In genomic region chr15:89401636-89402252, GRCh38 we compare ENCODE assay signal across 10 cellular contexts.
DNase-seq lines count a peak whose midpoint lies in the region; ATAC-seq and TF ChIP-seq lines count a peak whose summit lies in the region.
"Had no signal": no experiment of that assay in that cellular context is flagged by ENCODE, and none has a peak within 500 bp of the region (broad histone marks: within the 10 kb centered on the region; RNA-seq: fewer than 3 reads in every experiment).

No MANE protein-coding gene starts in this region.

- H3K27ac ChIP-seq in endodermal cell (ENCODE audit: low read depth, low read length) (no peak overlapping the region), left ventricle myocardium inferior (replicated peaks) (no peak overlapping the region)

- TF ChIP-seq POLR2A in GM18505 (IDR thresholded peaks at IDR 0.05; ENCODE audit: borderline replicate concordance, extremely low read depth, insufficient read depth, insufficient read length), result no peak

- peaks cover 16% of the 10 kb centered on the region for H3K4me1 Mint-ChIP-seq in endodermal cell

- H3K36me3 ChIP-seq in endodermal cell (ENCODE audit: control insufficient read depth, insufficient read depth, low read length), result no peaks in the 10 kb centered on the region
- H3K36me3 ChIP-seq in left ventricle myocardium inferior, result no peaks in the 10 kb centered on the region

- peaks cover 100% of the 10 kb centered on the region for H3K27me3 ChIP-seq in endodermal cell (ENCODE audit: control insufficient read depth, insufficient read depth, low read length, poor library complexity, severe bottlenecking)
- peaks cover 100% of the 10 kb centered on the region for H3K27me3 ChIP-seq in left ventricle myocardium inferior (ENCODE audit: low read depth)

- peak; percentile 35 for DNase-seq in A172 (ENCODE audit: low spot score)
- DNase-seq in GM20000 (ENCODE audit: low spot score), result peak; percentile 30
- DNase-seq in RKO (ENCODE audit: low spot score), result peak; percentile 14
- peak; percentile 74 for DNase-seq in epithelial cell of esophagus (ENCODE audit: low read depth)
- DNase-seq in endodermal cell, result no peak
- no peak for DNase-seq in left ventricle myocardium inferior
- DNase-seq: NCI-H748 treated with DMSO at 0.1 percent for 48 hours had no signal

- H3K4me3 ChIP-seq in epithelial cell of esophagus (ENCODE audit: low read length), result no peak overlapping the region
- no peak overlapping the region for H3K4me3 ChIP-seq in endodermal cell (ENCODE audit: low read length)
- H3K4me3 ChIP-seq in left ventricle myocardium inferior, result no peak overlapping the region

- H3K36me3 Mint-ChIP-seq in endodermal cell (ENCODE audit: low read depth), result no peaks in the 10 kb centered on the region
- H3K36me3 Mint-ChIP-seq: memory B cell had no signal

- H3K9me3 ChIP-seq in endodermal cell (ENCODE audit: control insufficient read depth, low read length), result peaks cover 5% of the 10 kb centered on the region
- H3K9me3 ChIP-seq in left ventricle myocardium inferior (replicated peaks), result no peaks in the 10 kb centered on the region

- TF ChIP-seq CTCF in GM20000 (IDR thresholded peaks at IDR 0.05; ENCODE audit: extremely low read depth, missing control alignments) (no peak), epithelial cell of esophagus (IDR thresholded peaks at IDR 0.05; ENCODE audit: insufficient read depth, low read depth, low read length, missing control alignments) (no peak), endodermal cell (conservative IDR thresholded peaks at IDR 0.05) (no peak), left ventricle myocardium inferior (IDR thresholded peaks at IDR 0.05; ENCODE audit: borderline replicate concordance) (no peak)

- ATAC-seq in HG03432 (IDR thresholded peaks at IDR 0.05; ENCODE audit: unreplicated experiment) (no peak), GM18505 (IDR thresholded peaks at IDR 0.05; ENCODE audit: unreplicated experiment) (no peak)

- intact Hi-C loops in left ventricle myocardium inferior (cut with micrococcal nuclease), result no loop called here

- H3K27me3 Mint-ChIP-seq in endodermal cell (ENCODE audit: insufficient read depth), result peaks cover 98% of the 10 kb centered on the region

- H3K4me1 ChIP-seq in endodermal cell (ENCODE audit: control insufficient read depth, insufficient read depth, low read length) (no peaks in the 10 kb centered on the region), left ventricle myocardium inferior (peaks cover 25% of the 10 kb centered on the region)

- no peaks in the 10 kb centered on the region for H3K9me3 Mint-ChIP-seq in endodermal cell
- H3K9me3 Mint-ChIP-seq: memory B cell had no signal

- H3K4me3 Mint-ChIP-seq in endodermal cell, result no peak overlapping the region
- H3K4me3 Mint-ChIP-seq: memory B cell had no signal

- H3K27ac Mint-ChIP-seq in endodermal cell, result no peak overlapping the region
- H3K27ac Mint-ChIP-seq: memory B cell had no signal

- no peak overlapping the region for H3K9ac ChIP-seq in endodermal cell (ENCODE audit: extremely low read depth, low read length, poor library complexity, severe bottlenecking)

- WGBS in endodermal cell (ENCODE audit: insufficient coverage in 1 of 2, insufficient read length in 1 of 2), 2 experiments, result 11 to 12% methylated on average over 8 to 10 of the region's 11 CpGs

Comparison
In these comparisons a context has a peak if more than half of its experiments do, and no peak if none do; other contexts are left out.
1. DNase-seq: peak in A172 (single experiment), GM20000 (single experiment), RKO (single experiment) and epithelial cell of esophagus (single experiment); none in endodermal cell (single experiment) and left ventricle myocardium inferior (single experiment).